17 cellular contexts compared by ENCODE assay signal in the genomic region with DNA sequence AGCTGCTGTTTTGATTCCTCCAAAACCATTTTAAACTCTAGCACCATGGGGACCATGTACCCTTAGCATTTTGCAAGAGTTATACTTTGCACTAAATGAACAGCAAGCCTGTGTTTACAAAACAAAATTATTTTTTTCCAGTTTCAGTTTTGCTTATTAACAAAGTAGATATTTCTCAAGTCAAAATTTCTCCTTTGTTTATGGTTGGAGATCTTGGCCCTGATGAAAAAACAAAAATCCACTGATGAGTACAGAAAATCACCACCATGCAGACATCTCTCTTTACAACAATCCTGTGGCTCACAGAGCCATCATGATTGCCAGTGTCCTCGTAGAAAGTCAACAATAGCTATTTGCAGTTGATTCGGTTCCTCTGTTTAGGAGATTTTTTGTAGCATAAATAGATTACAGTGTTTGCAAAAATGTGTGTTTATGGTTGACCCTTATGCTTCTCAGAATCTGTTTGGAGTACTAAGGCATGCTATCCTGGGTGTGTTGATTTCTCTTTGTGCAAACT.
DNase-seq lines count a peak whose midpoint lies in the region; ATAC-seq and TF ChIP-seq lines count a peak whose summit lies in the region.
"Had no signal": no experiment of that assay in that cellular context is flagged by ENCODE, and none has a peak within 500 bp of the region (broad histone marks: within the 10 kb centered on the region; RNA-seq: fewer than 3 reads in every experiment).

No MANE protein-coding gene starts in this region.

- DNase-seq in breast epithelium (ENCODE audit: low spot score in 2 of 2) (no peak), MCF 10A (ENCODE audit: unreplicated experiment) (no peak), dorsolateral prefrontal cortex (no peak), transverse colon (no peak), iPS-NIHi11 (ENCODE audit: low spot score) (no peak)
- no peak for DNase-seq in activated CD8-positive, alpha-beta memory T cell treated with anti-CD3 and anti-CD28 coated beads, Interleukin-2, amount 50 U/mL, for 4 hours
- DNase-seq: activated CD4-positive, alpha-beta T cell treated with anti-CD3 and anti-CD28 coated beads for 36 hours; activated naive CD4-positive, alpha-beta T cell treated with anti-CD3 and anti-CD28 coated beads, Interleukin-2, amount 10 ng/mL, durations not matched to agents 7 days and 5 days; activated T-cell treated with anti-CD3 and anti-CD28 coated beads for 4 hours; CD4-positive, CD25-positive, alpha-beta regulatory T cell; erythroblast; NCI-H2081; NCI-H69; stimulated activated naive B cell treated with anti-CD40 and anti-IgM and Interleukin-4, amounts not matched to agents 10 μg/mL and 1 μg/mL and 100 μg/mL, for 72 hours; T-helper 17 cell had no signal

- H3K27me3 ChIP-seq in breast epithelium (no peaks in the 10 kb centered on the region), dorsolateral prefrontal cortex (no peaks in the 10 kb centered on the region), mucosa of rectum (ENCODE audit: control insufficient read depth in 2 of 2, insufficient read depth in 2 of 2, low read length in 2 of 2) (no peaks in the 10 kb centered on the region), transverse colon (no peaks in the 10 kb centered on the region)

- no peak overlapping the region for H3K4me3 ChIP-seq in breast epithelium
- H3K4me3 ChIP-seq in dorsolateral prefrontal cortex = no peak overlapping the region
- no peak overlapping the region for H3K4me3 ChIP-seq in mucosa of rectum (ENCODE audit: low read length in 2 of 2)
- H3K4me3 ChIP-seq in transverse colon = no peak overlapping the region

- no peaks in the 10 kb centered on the region for H3K9me3 Mint-ChIP-seq in MCF 10A (ENCODE audit: unreplicated experiment)
- H3K9me3 Mint-ChIP-seq: activated naive CD4-positive, alpha-beta T cell treated with anti-CD3 and anti-CD28 coated beads, Interleukin-2, amount 10 ng/mL, durations not matched to agents 7 days and 5 days; CD4-positive, CD25-positive, alpha-beta regulatory T cell had no signal

- intact Hi-C loops in breast epithelium (cut with DNase I; ENCODE audit: low total_unique reads) = no loop called here
- intact Hi-C loops in MCF 10A (cut with micrococcal nuclease) = no loop called here
- intact Hi-C loops in dorsolateral prefrontal cortex (cut with DNase I) = loop anchor here in 1 of 2 donors (10.0 kb wide), 1 partner anchor 198 kb away; a partner anchor contains a TSS
- intact Hi-C loops in transverse colon (cut with DNase I; ENCODE audit: low total_unique reads) = loop anchor here (10.0 kb wide), 1 partner anchor 72 kb away; no protein-coding TSS in a partner anchor

- TF ChIP-seq EP300 in transverse colon (IDR thresholded peaks at IDR 0.05; ENCODE audit: low read depth) = no peak

- H3K9me3 ChIP-seq in breast epithelium (no peaks in the 10 kb centered on the region), mucosa of rectum (ENCODE audit: control insufficient read depth in 2 of 2, low read length in 2 of 2) (no peaks in the 10 kb centered on the region), transverse colon (no peaks in the 10 kb centered on the region)

- 0 to 35% methylated on average over 1 to 2 of the region's 2 CpGs for WGBS in transverse colon (ENCODE audit: low coverage in 1 of 2), 2 donors

- peak overlapping the region; percentile 54 to 61 for H3K27ac ChIP-seq in breast epithelium
- peak overlapping the region in 50 of 59 donors; percentile 8 to 88 (median 62) for H3K27ac ChIP-seq in dorsolateral prefrontal cortex
- H3K27ac ChIP-seq in mucosa of rectum (ENCODE audit: low read depth in 2 of 2, low read length in 2 of 2) = peak overlapping the region; percentile 24 to 39
- peak overlapping the region; percentile 66 to 76 (median 70) for H3K27ac ChIP-seq in transverse colon

- in situ Hi-C loops in transverse colon (cut with MboI; ENCODE audit: low pct_ligation_motif_present in 1 of 4, low pct_unique_long_range_greater_than_20kb in 1 of 4, low sequenced_read_pairs in 3 of 4) = no loop called here

- CTCF ChIA-PET in MCF 10A (lab: Yijun Ruan, JAX) = no interaction called here

- H3K36me3 ChIP-seq in breast epithelium = no peaks in the 10 kb centered on the region
- no peaks in the 10 kb centered on the region for H3K36me3 ChIP-seq in mucosa of rectum (ENCODE audit: control insufficient read depth in 2 of 2, insufficient read depth in 2 of 2, low read length in 2 of 2)
- H3K36me3 ChIP-seq in transverse colon = no peaks in the 10 kb centered on the region

- H3K27ac Mint-ChIP-seq in MCF 10A (ENCODE audit: low read depth, unreplicated experiment) = no peak overlapping the region
- H3K27ac Mint-ChIP-seq: activated CD4-positive, alpha-beta T cell treated with anti-CD3 and anti-CD28 coated beads for 36 hours; activated naive CD4-positive, alpha-beta T cell treated with anti-CD3 and anti-CD28 coated beads, Interleukin-2, amount 10 ng/mL, durations not matched to agents 7 days and 5 days; CD4-positive, CD25-positive, alpha-beta regulatory T cell; T-helper 17 cell had no signal

- TF ChIP-seq POLR2A in breast epithelium (IDR thresholded peaks at IDR 0.05) = no peak
- no peak for TF ChIP-seq POLR2A in transverse colon (IDR thresholded peaks at IDR 0.05)

- no peaks in the 10 kb centered on the region for H3K36me3 Mint-ChIP-seq in MCF 10A (ENCODE audit: insufficient read depth, unreplicated experiment)
- H3K36me3 Mint-ChIP-seq: activated naive CD4-positive, alpha-beta T cell treated with anti-CD3 and anti-CD28 coated beads, Interleukin-2, amount 10 ng/mL, durations not matched to agents 7 days and 5 days; CD4-positive, CD25-positive, alpha-beta regulatory T cell; stimulated activated naive B cell treated with anti-CD40 and anti-IgM and Interleukin-4, amounts not matched to agents 10 μg/mL and 1 μg/mL and 100 μg/mL, for 72 hours had no signal

- H3K4me1 ChIP-seq in breast epithelium = no peaks in the 10 kb centered on the region
- peaks cover 8 to 27% of the 10 kb centered on the region in 2 donors for H3K4me1 ChIP-seq in mucosa of rectum (ENCODE audit: control insufficient read depth in 2 of 2, insufficient read depth in 2 of 2, low read length in 2 of 2)
- peaks cover 13 to 53% (median 31%) of the 10 kb centered on the region in 4 donors for H3K4me1 ChIP-seq in transverse colon

- no TSS peak for BruUV-seq in MCF 10A (replicated peaks; lab: Mats Ljungman, UMichigan)

- no peaks in the 10 kb centered on the region for H3K27me3 Mint-ChIP-seq in MCF 10A (ENCODE audit: insufficient read depth, unreplicated experiment)
- H3K27me3 Mint-ChIP-seq: activated CD4-positive, alpha-beta T cell treated with anti-CD3 and anti-CD28 coated beads for 36 hours; CD4-positive, CD25-positive, alpha-beta regulatory T cell; stimulated activated naive B cell treated with anti-CD40 and anti-IgM and Interleukin-4, amounts not matched to agents 10 μg/mL and 1 μg/mL and 100 μg/mL, for 72 hours; T-helper 17 cell had no signal

- no peaks in the 10 kb centered on the region for H3K4me1 Mint-ChIP-seq in MCF 10A (ENCODE audit: insufficient read depth, unreplicated experiment)
- H3K4me1 Mint-ChIP-seq: activated CD4-positive, alpha-beta T cell treated with anti-CD3 and anti-CD28 coated beads for 36 hours; activated naive CD4-positive, alpha-beta T cell treated with anti-CD3 and anti-CD28 coated beads, Interleukin-2, amount 10 ng/mL, durations not matched to agents 7 days and 5 days; T-helper 17 cell had no signal

- no peak for TF ChIP-seq CTCF in breast epithelium (IDR thresholded peaks at IDR 0.05)
- no peak for TF ChIP-seq CTCF in MCF 10A (IDR thresholded peaks at IDR 0.05; ENCODE audit: unreplicated experiment)
- no peak for TF ChIP-seq CTCF in dorsolateral prefrontal cortex (IDR thresholded peaks at IDR 0.05 in 54 of 56, conservative IDR thresholded peaks at IDR 0.05 in 2 of 56; ENCODE audit: low read depth in 1 of 56, partially characterized antibody in 56 of 56)
- TF ChIP-seq CTCF in transverse colon (IDR thresholded peaks at IDR 0.05) = no peak

- ATAC-seq in HG03378 (IDR thresholded peaks at IDR 0.05; ENCODE audit: unreplicated experiment) = no peak
- ATAC-seq: activated CD4-positive, alpha-beta T cell treated with anti-CD3 and anti-CD28 coated beads for 36 hours; stimulated activated naive B cell treated with anti-CD40 and anti-IgM and Interleukin-4, amounts not matched to agents 10 μg/mL and 1 μg/mL and 100 μg/mL, for 72 hours; T-helper 17 cell had no signal

- POLR2A ChIA-PET in MCF 10A (lab: Yijun Ruan, JAX) = interaction anchor here (0.7 to 1.3 kb wide), 3 partner anchors 17 to 720 kb away, joined by 3 read pairs; no protein-coding TSS in a partner anchor

- no peak overlapping the region for H3K9ac ChIP-seq in mucosa of rectum (ENCODE audit: low read depth in 1 of 2, low read length in 2 of 2)

- no peak overlapping the region for H3K4me3 Mint-ChIP-seq in MCF 10A (ENCODE audit: unreplicated experiment)
- H3K4me3 Mint-ChIP-seq: activated CD4-positive, alpha-beta T cell treated with anti-CD3 and anti-CD28 coated beads for 36 hours; activated naive CD4-positive, alpha-beta T cell treated with anti-CD3 and anti-CD28 coated beads, Interleukin-2, amount 10 ng/mL, durations not matched to agents 7 days and 5 days; CD4-positive, CD25-positive, alpha-beta regulatory T cell; stimulated activated naive B cell treated with anti-CD40 and anti-IgM and Interleukin-4, amounts not matched to agents 10 μg/mL and 1 μg/mL and 100 μg/mL, for 72 hours; T-helper 17 cell had no signal
